In the genomic region with DNA sequence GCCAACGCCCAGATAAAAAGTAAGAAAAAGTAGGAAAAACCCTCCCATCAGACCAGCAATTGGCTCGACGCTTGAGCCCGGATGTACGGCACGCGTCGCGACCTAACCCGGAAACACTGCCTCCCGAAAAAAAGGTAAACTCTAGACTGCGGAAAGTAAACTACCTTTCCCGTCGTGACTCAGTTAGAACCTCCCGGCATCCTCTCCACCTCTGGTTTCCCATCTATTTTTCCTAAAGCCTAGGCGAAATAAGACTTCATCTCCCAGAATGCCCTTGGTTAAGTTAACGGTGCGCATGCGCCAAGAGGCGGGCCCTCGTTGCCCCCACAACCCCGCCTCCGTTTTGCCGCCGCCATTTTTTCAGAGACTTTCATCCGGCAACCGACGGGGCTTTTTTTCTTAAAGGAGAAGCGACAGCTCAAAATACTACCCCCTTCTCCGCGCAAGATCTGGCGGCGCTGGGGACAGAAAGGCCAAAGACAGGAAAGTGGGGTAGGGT, we compare ENCODE assay signal across 8 cellular contexts. TPM values are rescaled to one million over a fixed set of nuclear protein-coding genes. Genes with fewer than 3 reads are reported as not detected.
DNase-seq lines count a peak whose midpoint lies in the region; ATAC-seq, FAIRE-seq and TF ChIP-seq lines count a peak whose summit lies in the region.

No MANE protein-coding gene starts in this region.

- DNase-seq in A549 (ENCODE audit: low read depth in 1 of 2, low spot score in 1 of 2) (peak; percentile 76 to 98), GM20000 (ENCODE audit: low spot score) (peak; percentile 70), NCI-H187 (lab: John Stamatoyannopoulos, UW) (peak; percentile 90 to 91), T-helper 2 cell (peak; percentile 79 to 99 (median 90)), ascending aorta (ENCODE audit: low spot score in 2 of 2) (peak; percentile 77 to 97), left ventricle myocardium superior (peak; percentile 95), posterior vena cava (ENCODE audit: low spot score) (peak; percentile 98), upper lobe of right lung (peak; percentile 95)

- WGBS in A549 (ENCODE audit: missing lambda C conversion rate), result 1% methylated on average over 33 of the region's 33 CpGs

- H3K27me3 ChIP-seq in ascending aorta (no peaks in the 10 kb centered on the region), upper lobe of right lung (no peaks in the 10 kb centered on the region)

- no peak for TF ChIP-seq POLR2A in A549 (IDR thresholded peaks at IDR 0.05; ENCODE audit: low read length)

- intact Hi-C loops in ascending aorta (cut with DNase I), result loop anchor here (1.0 to 10.0 kb wide), 12 partner anchors 13 to 1503 kb away; a partner anchor contains a TSS
- intact Hi-C loops in left ventricle myocardium superior (cut with micrococcal nuclease), result loop anchor here (10.0 kb wide), 1 partner anchor 47 kb away; a partner anchor contains a TSS
- intact Hi-C loops in posterior vena cava (cut with DNase I), result loop anchor here in 1 of 2 donors (10.0 kb wide), 1 partner anchor 47 kb away; a partner anchor contains a TSS
- intact Hi-C loops in upper lobe of right lung (cut with DNase I), result no loop called here

- peak overlapping the region; percentile 98 for H3K4me3 ChIP-seq in A549
- peak overlapping the region; percentile 94 to 97 for H3K4me3 ChIP-seq in ascending aorta
- peak overlapping the region; percentile 94 for H3K4me3 ChIP-seq in upper lobe of right lung

- TF ChIP-seq CTCF in A549 (IDR thresholded peaks at IDR 0.05) (no peak), GM20000 (IDR thresholded peaks at IDR 0.05; ENCODE audit: extremely low read depth, missing control alignments) (no peak), ascending aorta (IDR thresholded peaks at IDR 0.05) (no peak), upper lobe of right lung (IDR thresholded peaks at IDR 0.05) (no peak)

- peak overlapping the region; percentile 98 to 100 for H3K27ac ChIP-seq in A549
- peak overlapping the region; percentile 98 to 99 for H3K27ac ChIP-seq in ascending aorta
- peak overlapping the region; percentile 100 for H3K27ac ChIP-seq in upper lobe of right lung

- H3K36me3 ChIP-seq in ascending aorta, result no peaks in the 10 kb centered on the region
- H3K36me3 ChIP-seq in upper lobe of right lung, result no peaks in the 10 kb centered on the region

- H3K4me1 ChIP-seq in A549 (peaks cover 64% of the 10 kb centered on the region), ascending aorta (peaks cover 0 to 41% of the 10 kb centered on the region in 2 donors), upper lobe of right lung (peaks cover 59% of the 10 kb centered on the region)

- no peak for TF ChIP-seq RAD21 in A549 (conservative IDR thresholded peaks at IDR 0.05 in 1 of 2, IDR thresholded peaks at IDR 0.05 in 1 of 2)

- peak overlapping the region; percentile 87 for H3K4me2 ChIP-seq in A549

- FAIRE-seq in A549 (lab: Jason Lieb, UNC), result peak; percentile 82

- CTCF ChIA-PET in A549 (lab: Yijun Ruan, JAX), result interaction anchor here (1.0 to 2.5 kb wide), 5 partner anchors 9 to 480 kb away, joined by 3 to 6 read pairs (median 4); no protein-coding TSS in a partner anchor

- POLR2A ChIA-PET in A549 (lab: Yijun Ruan, JAX), result interaction anchor here (0.6 to 2.0 kb wide), 3 partner anchors 13 to 52 kb away, joined by 3 to 4 read pairs (median 4); no protein-coding TSS in a partner anchor

- TF ChIP-seq EP300 in A549 (IDR thresholded peaks at IDR 0.05), result no peak

- ATAC-seq in A549 (peak; percentile 70 to 84), left ventricle myocardium superior (peak; percentile 76), upper lobe of right lung (peak; percentile 75)

- H3K9me3 ChIP-seq in A549 (no peaks in the 10 kb centered on the region), ascending aorta (no peaks in the 10 kb centered on the region), upper lobe of right lung (no peaks in the 10 kb centered on the region)

TF ChIP-seq in A549, 52 proteins besides CTCF, POLR2A, EP300 and RAD21 (continues in another document):
- no peak for TF ChIP-seq CBX2 (IDR thresholded peaks at IDR 0.05; ENCODE audit: borderline replicate concordance, low read depth)
- TF ChIP-seq TFCP2L1 (CRISPR knock-in tag; IDR thresholded peaks at IDR 0.05), result no peak
- TF ChIP-seq MAFK (IDR thresholded peaks at IDR 0.05; ENCODE audit: partially characterized antibody), result no peak
- no peak for TF ChIP-seq NR3C1 (IDR thresholded peaks at IDR 0.05)
- no peak; the same call in 1 of the 2 replicates for TF ChIP-seq SREBF2 (IDR thresholded peaks at IDR 0.05)
- no peak for TF ChIP-seq SMC3 (IDR thresholded peaks at IDR 0.05)
- TF ChIP-seq, protein P1, sequence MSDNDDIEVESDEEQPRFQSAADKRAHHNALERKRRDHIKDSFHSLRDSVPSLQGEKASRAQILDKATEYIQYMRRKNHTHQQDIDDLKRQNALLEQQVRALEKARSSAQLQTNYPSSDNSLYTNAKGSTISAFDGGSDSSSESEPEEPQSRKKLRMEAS (IDR thresholded peaks at IDR 0.05), result no peak; the same call in 1 of the 2 replicates
- TF ChIP-seq RNF2 (IDR thresholded peaks at IDR 0.05; ENCODE audit: borderline replicate concordance, low read depth), result no peak
- TF ChIP-seq PHF8 (IDR thresholded peaks at IDR 0.05; ENCODE audit: borderline replicate concordance, low read depth), result no peak
- TF ChIP-seq RCOR1 (IDR thresholded peaks at IDR 0.05; ENCODE audit: low read depth, low read length), result no peak
- no peak for TF ChIP-seq FOSB (CRISPR knock-in tag; IDR thresholded peaks at IDR 0.05)
- no peak for TF ChIP-seq RARB (CRISPR knock-in tag; IDR thresholded peaks at IDR 0.05)
- TF ChIP-seq, protein P2, sequence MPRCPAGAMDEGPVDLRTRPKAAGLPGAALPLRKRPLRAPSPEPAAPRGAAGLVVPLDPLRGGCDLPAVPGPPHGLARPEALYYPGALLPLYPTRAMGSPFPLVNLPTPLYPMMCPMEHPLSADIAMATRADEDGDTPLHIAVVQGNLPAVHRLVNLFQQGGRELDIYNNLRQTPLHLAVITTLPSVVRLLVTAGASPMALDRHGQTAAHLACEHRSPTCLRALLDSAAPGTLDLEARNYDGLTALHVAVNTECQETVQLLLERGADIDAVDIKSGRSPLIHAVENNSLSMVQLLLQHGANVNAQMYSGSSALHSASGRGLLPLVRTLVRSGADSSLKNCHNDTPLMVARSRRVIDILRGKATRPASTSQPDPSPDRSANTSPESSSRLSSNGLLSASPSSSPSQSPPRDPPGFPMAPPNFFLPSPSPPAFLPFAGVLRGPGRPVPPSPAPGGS (IDR thresholded peaks at IDR 0.05), result no peak
- TF ChIP-seq, protein P3, sequence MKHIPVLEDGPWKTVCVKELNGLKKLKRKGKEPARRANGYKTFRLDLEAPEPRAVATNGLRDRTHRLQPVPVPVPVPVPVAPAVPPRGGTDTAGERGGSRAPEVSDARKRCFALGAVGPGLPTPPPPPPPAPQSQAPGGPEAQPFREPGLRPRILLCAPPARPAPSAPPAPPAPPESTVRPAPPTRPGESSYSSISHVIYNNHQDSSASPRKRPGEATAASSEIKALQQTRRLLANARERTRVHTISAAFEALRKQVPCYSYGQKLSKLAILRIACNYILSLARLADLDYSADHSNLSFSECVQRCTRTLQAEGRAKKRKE (CRISPR knock-in tag; IDR thresholded peaks at IDR 0.05; ENCODE audit: low read depth), result no peak
- no peak for TF ChIP-seq RFX5 (IDR thresholded peaks at IDR 0.05)
- TF ChIP-seq, protein P4, sequence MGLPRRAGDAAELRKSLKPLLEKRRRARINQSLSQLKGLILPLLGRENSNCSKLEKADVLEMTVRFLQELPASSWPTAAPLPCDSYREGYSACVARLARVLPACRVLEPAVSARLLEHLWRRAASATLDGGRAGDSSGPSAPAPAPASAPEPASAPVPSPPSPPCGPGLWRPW (IDR thresholded peaks at IDR 0.05), result no peak
- TF ChIP-seq HEYL (CRISPR knock-in tag; IDR thresholded peaks at IDR 0.05), result no peak
- peak; percentile 89 for TF ChIP-seq BHLHE40 (IDR thresholded peaks at IDR 0.05; ENCODE audit: low read depth, low read length)
- no peak for TF ChIP-seq ZFP36 (IDR thresholded peaks at IDR 0.05; ENCODE audit: borderline replicate concordance, partially characterized antibody)
- 0 out of 2 replicates have a peak, but pooled peaks have one; percentile 26 for TF ChIP-seq TP53 (CRISPR knock-in tag; IDR thresholded peaks at IDR 0.05)

RNA-seq across cellular contexts. Expression of a gene that starts 0.7 kb away (rescaled TPM):
- polyA plus RNA-seq in A549 (2011; rRNA removed) (52.3 and 66.9 TPM in 2 replicates), A549 (2017; fragmentation: RNase III; extraction: RNeasy Plus Mini Kit Qiagen cat#74134 plus additional on column Dnase treatment) (45.0 to 48.5 TPM (median 47.7 TPM) in 3 replicates)
- polyA plus RNA-seq in A549 (2012; cell fraction: cytosol; rRNA removed), result 10.7 and 12.2 TPM in 2 replicates
- 5.8 and 10.0 TPM in 2 replicates for polyA plus RNA-seq in A549 (2012; cell fraction: nucleus; rRNA removed)
- 35.4 and 38.3 TPM in 2 replicates for polyA minus RNA-seq in A549 (2011; rRNA and poly(A)+ RNA removed)
- total RNA-seq in ascending aorta (32.5 TPM), left ventricle myocardium superior (64.4 TPM), posterior vena cava (10 to 100 TPM; 48.8 to 60.6 TPM), upper lobe of right lung (48.3 TPM)

RNA-seq across cellular contexts. Expression of a gene that starts 2.5 kb away (rescaled TPM):
- polyA plus RNA-seq in A549 (2011; rRNA removed), result 6.6 and 6.7 TPM in 2 replicates
- polyA plus RNA-seq in A549 (2012; cell fraction: cytosol; rRNA removed), result 1.5 and 2.0 TPM in 2 replicates
- 2.7 and 4.0 TPM in 2 replicates for polyA plus RNA-seq in A549 (2012; cell fraction: nucleus; rRNA removed)
- polyA plus RNA-seq in A549 (2017; fragmentation: RNase III; extraction: RNeasy Plus Mini Kit Qiagen cat#74134 plus additional on column Dnase treatment), result 2.5 to 2.9 TPM (median 2.5 TPM) in 3 replicates
- 7.3 and 9.7 TPM in 2 replicates for polyA minus RNA-seq in A549 (2011; rRNA and poly(A)+ RNA removed)
- 2.1 TPM for total RNA-seq in ascending aorta
- total RNA-seq in left ventricle myocardium superior, result 5.0 TPM
- 10 to 100 TPM in 1 of 2 donors, 1 to 10 TPM in 1; 7.9 to 10.7 TPM for total RNA-seq in posterior vena cava
- total RNA-seq in upper lobe of right lung, result 46.5 TPM

RNA-seq across cellular contexts. Expression of a gene that starts 44.3 kb away (rescaled TPM):
- polyA plus RNA-seq in A549 (2011; rRNA removed), result 1.3 and 1.8 TPM in 2 replicates
- 0.33 and 0.49 TPM in 2 replicates for polyA plus RNA-seq in A549 (2012; cell fraction: cytosol; rRNA removed)
- polyA plus RNA-seq in A549 (2012; cell fraction: nucleus; rRNA removed), result 2.1 and 2.8 TPM in 2 replicates
- polyA plus RNA-seq in A549 (2017; fragmentation: RNase III; extraction: RNeasy Plus Mini Kit Qiagen cat#74134 plus additional on column Dnase treatment), result 0.91 to 1.3 TPM (median 1.2 TPM) in 3 replicates
- 3.7 and 5.0 TPM in 2 replicates for polyA minus RNA-seq in A549 (2011; rRNA and poly(A)+ RNA removed)
- 1.9 TPM for total RNA-seq in ascending aorta
- 1.4 TPM for total RNA-seq in left ventricle myocardium superior
- 1 to 10 TPM; 1.7 to 2.3 TPM for total RNA-seq in posterior vena cava
- 1.2 TPM for total RNA-seq in upper lobe of right lung

Comparison
In these comparisons a context has a peak if more than half of its experiments do, and no peak if none do; other contexts are left out.
1. Peak in every context shown above with its lines: DNase-seq, ATAC-seq, H3K4me3 ChIP-seq and H3K27ac ChIP-seq.